Comparison of ENCODE assay signal across 33 cellular contexts in the genomic region with DNA sequence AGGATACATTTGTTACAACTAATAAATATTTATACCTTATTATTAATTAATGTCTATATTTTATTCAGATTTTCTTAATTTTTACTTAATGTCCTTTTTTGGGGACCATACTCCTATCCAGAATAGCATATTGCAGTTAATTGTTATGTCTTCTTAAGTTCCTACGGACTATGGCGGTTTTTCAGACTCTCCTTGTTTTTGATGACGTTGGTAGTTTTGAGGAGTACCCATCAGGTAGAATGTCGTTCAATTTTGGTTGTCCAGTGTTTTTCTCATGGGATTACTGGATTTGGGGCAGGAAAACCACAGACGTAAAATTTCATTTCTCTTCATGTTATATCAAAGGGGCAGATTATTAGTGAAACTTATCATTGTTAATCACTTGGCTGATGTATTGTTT.
"Had no signal": no experiment of that assay in that cellular context is flagged by ENCODE, and none has a peak within 500 bp of the region (broad histone marks: within the 10 kb centered on the region; RNA-seq: fewer than 3 reads in every experiment).

No MANE protein-coding gene starts in this region.

- H3K4me3 ChIP-seq: adrenal gland, ascending aorta, body of pancreas, breast epithelium, cardiac muscle cell had no signal

- H3K36me3 ChIP-seq: adrenal gland, ascending aorta, brain microvascular endothelial cell, breast epithelium, cardiac muscle cell had no signal

- DNase-seq: activated effector memory CD4-positive, alpha-beta T cell treated with anti-CD3 and anti-CD28 coated beads, Interleukin-2, amount 50 U/mL, for 16 hours; activated effector memory CD4-positive, alpha-beta T cell treated with Interleukin-2 at 50 U/mL for 16 hours; activated gamma-delta T cell; activated gamma-delta T cell treated with Interleukin-2 at 50 U/mL for 16 hours; activated naive CD4-positive, alpha-beta T cell; activated naive CD4-positive, alpha-beta T cell treated with anti-CD3 and anti-CD28 coated beads for 36 hours; activated naive CD4-positive, alpha-beta T cell treated with anti-CD3 and anti-CD28 coated beads, Interleukin-2, amount 10 ng/mL, durations not matched to agents 7 days and 5 days; activated naive CD4-positive, alpha-beta T cell treated with anti-CD3 and anti-CD28 coated beads, Interleukin-2, amount 50 U/mL, for 16 hours; activated naive CD4-positive, alpha-beta T cell treated with Interleukin-2 at 50 U/mL for 16 hours; activated naive CD8-positive, alpha-beta T cell treated with anti-CD3 and anti-CD28 coated beads for 36 hours; activated naive CD8-positive, alpha-beta T cell treated with anti-CD3 and anti-CD28 coated beads, Interleukin-2, amount 10 ng/mL, durations not matched to agents 7 days and 5 days; activated naive CD8-positive, alpha-beta T cell treated with anti-CD3 and anti-CD28 coated beads, Interleukin-2, amount 50 U/mL, for 24 hours; activated T-cell treated with anti-CD3 and anti-CD28 coated beads, Interleukin-2, amount 50 U/mL, for 24 hours; activated T-cell treated with anti-CD3 and anti-CD28 coated beads, Interleukin-2, amount 50 U/mL, for 4 hours; activated T-cell treated with anti-CD3 and anti-CD28 coated beads, Interleukin-2, amount 50 U/mL, for 48 hours; activated T-cell treated with anti-CD3 and anti-CD28 coated beads, Interleukin-2, amount 50 U/mL, for 72 hours; adrenal gland; amniotic stem cell; amygdala; anterior cingulate cortex; aorta; body of pancreas; brain microvascular endothelial cell; caudate nucleus; central memory CD4-positive, alpha-beta T cell; cerebellar nuclear complex had no signal

- H3K27me3 ChIP-seq: adrenal gland, ascending aorta, body of pancreas, brain microvascular endothelial cell, breast epithelium had no signal

- H3K27ac ChIP-seq: adrenal gland, ascending aorta, body of pancreas, brain microvascular endothelial cell, breast epithelium, cardiac muscle cell had no signal

- H3K9me3 ChIP-seq: ascending aorta, body of pancreas, breast epithelium had no signal

- FAIRE-seq: astrocyte, bronchial epithelial cell had no signal

- ATAC-seq: activated naive CD4-positive, alpha-beta T cell treated with anti-CD3 and anti-CD28 coated beads, Interleukin-2, amount 50 U/mL, for 72 hours; activated naive CD8-positive, alpha-beta T cell treated with anti-CD3 and anti-CD28 coated beads, Interleukin-2, amount 50 U/mL, for 24 hours; activated T-cell treated with anti-CD3 and anti-CD28 coated beads, Interleukin-2, amount 50 U/mL, for 4 hours; activated T-cell treated with anti-CD3 and anti-CD28 coated beads, Interleukin-2, amount 50 U/mL, for 72 hours; activated T-helper 17 cell treated with anti-CD3 and anti-CD28 coated beads, Interleukin-2, amount 50 U/mL, for 72 hours; body of pancreas had no signal

- H3K4me1 ChIP-seq: adrenal gland, ascending aorta, body of pancreas, breast epithelium had no signal
